ENCODE assay signal across 31 cellular contexts in genomic region chr20:29086938-29087337, GRCh38.
"Had no signal": no experiment of that assay in that cellular context is flagged by ENCODE, and none has a peak within 500 bp of the region (broad histone marks: within the 10 kb centered on the region; RNA-seq: fewer than 3 reads in every experiment).

No MANE protein-coding gene starts in this region.

- H3K4me1 ChIP-seq: Peyer's patch, SJSA1 had no signal

- H3K27ac ChIP-seq: KMS-11, Peyer's patch, SJSA1 had no signal

- H3K4me2 ChIP-seq: KMS-11, SK-N-SH had no signal

- H3K36me3 ChIP-seq: Peyer's patch, SJSA1 had no signal

- H3K27me3 ChIP-seq: Peyer's patch, SJSA1 had no signal

- DNase-seq: Karpas-422; MM.1S; MV-4-11; NCI-H1092; NCI-H1105; NCI-H1417 treated with DMSO at 0.1 percent for 48 hours; NCI-H1436 treated with DMSO at 0.1 percent for 48 hours; NCI-H1694 treated with DMSO at 0.1 percent for 48 hours; NCI-H187 treated with DMSO at 0.1 percent for 48 hours; NCI-H2029; NCI-H2081; NCI-H2171 treated with DMSO at 0.1 percent for 48 hours; NCI-H2227 treated with DMSO at 0.1 percent for 48 hours; NCI-H446 treated with DMSO at 0.1 percent for 48 hours; NCI-H510A; NCI-H524; NCI-H526; NCI-H69; NCI-H748 treated with DMSO at 0.1 percent for 48 hours; NCI-H82; NK-92 treated with Interleukin-12 subunit alpha and Interleukin-12 subunit beta, amount 100 ng/mL, for 24 hours; OCI-M1; PC-3; Right ventricle myocardium superior; RPMI8226; SHP77 treated with DMSO at 0.1 percent for 48 hours; SK-N-SH; SW 1271 had no signal

- H3K9ac ChIP-seq: KMS-11, SK-N-SH had no signal

- H3K4me3 ChIP-seq: Peyer's patch, SJSA1 had no signal

- H3K9me3 ChIP-seq: Peyer's patch, SJSA1, SK-N-SH had no signal

- ATAC-seq: PC-3 had no signal
